11 cellular contexts compared by ENCODE assay signal in genomic region chr10:100744980-100745881, GRCh38. TPM values are rescaled to one million over a fixed set of nuclear protein-coding genes. Genes with fewer than 3 reads are reported as not detected.
A peak's percentile ranks its signal among the peaks of the same experiment; 100 is the strongest.
DNase-seq lines count a peak whose midpoint lies in the region; ATAC-seq and TF ChIP-seq lines count a peak whose summit lies in the region.
"Had no signal": no experiment of that assay in that cellular context is flagged by ENCODE, and none has a peak within 500 bp of the region (broad histone marks: within the 10 kb centered on the region; RNA-seq: fewer than 3 reads in every experiment).

Gene PAX2 (plus strand): TSS chr10:100745582. CDS start chr10:100746261, 679 bp downstream.

- POLR2A ChIA-PET in WTC11 (lab: Charles Lee): no interaction called here

- H3K4me1 ChIP-seq in heart right ventricle (peaks cover 15 to 65% (median 47%) of the 10 kb centered on the region in 9 donors), right atrium auricular region (peaks cover 0 to 75% of the 10 kb centered on the region in 2 donors), urinary bladder (ENCODE audit: insufficient read depth) (no peaks in the 10 kb centered on the region)

- 1% methylated on average over 61 to 75 of the region's 75 CpGs for WGBS in heart right ventricle, 2 donors
- WGBS in urinary bladder: under 1% methylated on average over 75 of the region's 75 CpGs

- peaks cover 96% of the 10 kb centered on the region for H3K27me3 Mint-ChIP-seq in WTC11 (ENCODE audit: low read depth)

- H3K36me3 Mint-ChIP-seq in WTC11: no peaks in the 10 kb centered on the region

- H3K4me3 ChIP-seq in heart right ventricle (peak within 1 kb of the TSS in 9 of 10 donors; percentile 18 to 47 (median 37)), right atrium auricular region (peak within 1 kb of the TSS in 1 of 2 donors; percentile 42), kidney epithelial cell (ENCODE audit: low read depth, low read length) (peak within 1 kb of the TSS; percentile 72), urinary bladder (ENCODE audit: low read depth, low read length) (peak within 1 kb of the TSS; percentile 36)

- H3K27ac ChIP-seq in heart right ventricle (no peak within 1 kb of the TSS), right atrium auricular region (no peak within 1 kb of the TSS), urinary bladder (ENCODE audit: low read depth) (no peak within 1 kb of the TSS)
- H3K27ac ChIP-seq: adrenal gland had no signal

- no peak for DNase-seq in heart right ventricle
- no peak for DNase-seq in right atrium auricular region (ENCODE audit: low spot score)
- DNase-seq in WTC11 (ENCODE audit: low spot score): peak; percentile 92
- peak; percentile 67 for DNase-seq in kidney epithelial cell (ENCODE audit: low read depth)
- no peak for DNase-seq in stimulated activated CD8-positive, alpha-beta memory T cell treated with anti-CD3 and anti-CD28 coated beads, Interleukin-4, amount 100 ng/mL, for 48 hours
- no peak for DNase-seq in foreskin melanocyte

- H3K36me3 ChIP-seq in heart right ventricle: no peaks in the 10 kb centered on the region
- no peaks in the 10 kb centered on the region for H3K36me3 ChIP-seq in right atrium auricular region
- peaks cover 2% of the 10 kb centered on the region for H3K36me3 ChIP-seq in kidney epithelial cell (ENCODE audit: control insufficient read depth, insufficient read depth, low read length)
- no peaks in the 10 kb centered on the region for H3K36me3 ChIP-seq in urinary bladder (ENCODE audit: insufficient read depth)
- H3K36me3 ChIP-seq: adrenal gland had no signal

- peaks cover 63% of the 10 kb centered on the region for H3K4me1 Mint-ChIP-seq in WTC11

- TF ChIP-seq CTCF in heart right ventricle (IDR thresholded peaks at IDR 0.05): no peak
- no peak for TF ChIP-seq CTCF in right atrium auricular region (IDR thresholded peaks at IDR 0.05)
- TF ChIP-seq CTCF in WTC11 (IDR thresholded peaks at IDR 0.05): no peak
- TF ChIP-seq CTCF in kidney epithelial cell (IDR thresholded peaks at IDR 0.05; ENCODE audit: insufficient read depth, low read length, poor library complexity, severe bottlenecking): peak; percentile 7

- intact Hi-C loops in heart right ventricle (cut with DNase I): loop anchor here in 4 of 10 donors (5.0 to 10.0 kb wide), 3 partner anchors 78 to 180 kb away; no protein-coding TSS in a partner anchor

- peak in 1 of 8 donors; percentile 14 for ATAC-seq in heart right ventricle
- peak; percentile 46 for ATAC-seq in WTC11
- ATAC-seq in HG02970 (IDR thresholded peaks at IDR 0.05; ENCODE audit: low FRiP score, unreplicated experiment): no peak

- peak within 1 kb of the TSS; percentile 64 for H3K4me3 Mint-ChIP-seq in WTC11

- CTCF ChIA-PET in WTC11 (lab: Charles Lee): interaction anchor here (0.5 to 9.9 kb wide), 26 partner anchors 10 to 478 kb away, joined by 3 to 167 read pairs (median 4); partner anchors contain the start of gene HIF1AN

- no peaks in the 10 kb centered on the region for H3K9me3 ChIP-seq in heart right ventricle
- H3K9me3 ChIP-seq in right atrium auricular region: no peaks in the 10 kb centered on the region
- H3K9me3 ChIP-seq: adrenal gland had no signal

- H3K9me3 Mint-ChIP-seq in WTC11: no peaks in the 10 kb centered on the region

- no peak within 1 kb of the TSS for H3K27ac Mint-ChIP-seq in WTC11

- peaks cover 80 to 100% (median 100%) of the 10 kb centered on the region in 7 donors for H3K27me3 ChIP-seq in heart right ventricle
- H3K27me3 ChIP-seq in right atrium auricular region: peaks cover 83 to 92% of the 10 kb centered on the region in 2 donors
- peaks cover 2% of the 10 kb centered on the region for H3K27me3 ChIP-seq in kidney epithelial cell (ENCODE audit: control insufficient read depth, insufficient read depth, low read length)

TF ChIP-seq in WTC11, 78 proteins besides CTCF, POLR2A, EP300 and RAD21 (continues in another document):
- TF ChIP-seq AFF4 (CRISPR knock-in tag; IDR thresholded peaks at IDR 0.05; ENCODE audit: borderline replicate concordance) (no peak), IRF2 (CRISPR knock-in tag; IDR thresholded peaks at IDR 0.05; ENCODE audit: borderline replicate concordance, low read depth) (no peak), ATF1 (CRISPR knock-in tag; IDR thresholded peaks at IDR 0.05) (no peak), TEAD4 (CRISPR knock-in tag; IDR thresholded peaks at IDR 0.05) (no peak), PRDM15 (CRISPR knock-in tag; IDR thresholded peaks at IDR 0.05) (peak; percentile 42), SP1 (CRISPR knock-in tag; conservative IDR thresholded peaks at IDR 0.05) (0 out of 2 replicates have a peak, but pooled peaks have one; percentile 11), NFE2L1 (CRISPR knock-in tag; IDR thresholded peaks at IDR 0.05) (no peak), TP53 (CRISPR knock-in tag; IDR thresholded peaks at IDR 0.05) (no peak), E2F4 (CRISPR knock-in tag; IDR thresholded peaks at IDR 0.05; ENCODE audit: borderline replicate concordance, low read depth) (no peak)
- TF ChIP-seq, protein P1, sequence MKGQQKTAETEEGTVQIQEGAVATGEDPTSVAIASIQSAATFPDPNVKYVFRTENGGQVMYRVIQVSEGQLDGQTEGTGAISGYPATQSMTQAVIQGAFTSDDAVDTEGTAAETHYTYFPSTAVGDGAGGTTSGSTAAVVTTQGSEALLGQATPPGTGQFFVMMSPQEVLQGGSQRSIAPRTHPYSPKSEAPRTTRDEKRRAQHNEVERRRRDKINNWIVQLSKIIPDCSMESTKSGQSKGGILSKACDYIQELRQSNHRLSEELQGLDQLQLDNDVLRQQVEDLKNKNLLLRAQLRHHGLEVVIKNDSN (CRISPR knock-in tag; IDR thresholded peaks at IDR 0.05): no peak

RNA-seq across cellular contexts. Expression of gene PAX2, which starts in this region (rescaled TPM):
- total RNA-seq in heart right ventricle: not detected
- polyA plus RNA-seq in heart right ventricle: not detected
- not detected for total RNA-seq in right atrium auricular region
- total RNA-seq in WTC11 (2021): 0.09 to 0.21 TPM in 2 of 3 replicates, not detected in the other
- total RNA-seq in kidney epithelial cell: 5.1 and 7.9 TPM in 2 replicates
- not detected for total RNA-seq in urinary bladder
- polyA plus RNA-seq in urinary bladder: not detected
- total RNA-seq: HT1080, omental fat pad had no signal

Comparison
In these comparisons a context has a peak if more than half of its experiments do, and no peak if none do; other contexts are left out.
1. Peak in DNase-seq and ATAC-seq in WTC11; RNA of the gene not detected or under 1 TPM.